In the genomic region with DNA sequence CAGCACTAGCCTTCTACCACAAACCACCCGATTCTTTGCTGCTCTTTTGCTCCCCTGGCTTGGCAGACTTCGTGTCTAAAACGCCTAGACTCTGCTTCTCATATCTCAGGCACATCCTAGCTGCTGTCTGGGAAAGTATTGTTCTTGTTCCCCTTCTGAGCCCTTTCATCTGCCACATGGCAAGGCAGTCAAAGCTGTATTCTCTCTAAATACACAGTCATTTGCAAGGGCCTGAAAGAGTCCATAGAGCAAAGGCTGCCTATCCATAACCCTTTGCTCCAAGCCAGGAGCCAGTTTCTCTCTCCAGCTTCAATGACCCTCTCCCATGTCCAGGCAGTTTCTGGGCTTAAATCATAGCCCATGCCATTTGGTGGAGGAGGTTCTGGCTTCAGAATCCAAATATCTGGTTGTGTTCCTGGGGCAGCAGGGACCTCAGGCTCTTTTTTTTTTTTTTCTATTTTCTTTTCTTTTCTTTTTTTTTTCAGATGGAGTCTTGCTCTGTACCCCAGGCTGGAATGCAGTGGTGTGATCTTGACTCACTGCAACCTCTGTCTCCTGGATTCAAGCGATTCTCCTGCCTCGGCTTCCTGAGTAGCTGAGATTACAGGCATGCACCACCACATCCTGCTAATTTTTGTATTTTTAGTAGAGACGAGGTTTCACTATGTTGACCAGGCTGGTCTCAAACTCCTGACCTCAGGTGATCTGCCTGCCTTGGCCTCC, we compare ENCODE assay signal across 1 cellular context.
TF ChIP-seq lines count a peak whose summit lies in the region.

No MANE protein-coding gene starts in this region.

TF ChIP-seq in HepG2, 621 proteins besides CTCF, POLR2A, EP300 and RAD21 (continued from another document and continues in another):
- TF ChIP-seq, protein P1, sequence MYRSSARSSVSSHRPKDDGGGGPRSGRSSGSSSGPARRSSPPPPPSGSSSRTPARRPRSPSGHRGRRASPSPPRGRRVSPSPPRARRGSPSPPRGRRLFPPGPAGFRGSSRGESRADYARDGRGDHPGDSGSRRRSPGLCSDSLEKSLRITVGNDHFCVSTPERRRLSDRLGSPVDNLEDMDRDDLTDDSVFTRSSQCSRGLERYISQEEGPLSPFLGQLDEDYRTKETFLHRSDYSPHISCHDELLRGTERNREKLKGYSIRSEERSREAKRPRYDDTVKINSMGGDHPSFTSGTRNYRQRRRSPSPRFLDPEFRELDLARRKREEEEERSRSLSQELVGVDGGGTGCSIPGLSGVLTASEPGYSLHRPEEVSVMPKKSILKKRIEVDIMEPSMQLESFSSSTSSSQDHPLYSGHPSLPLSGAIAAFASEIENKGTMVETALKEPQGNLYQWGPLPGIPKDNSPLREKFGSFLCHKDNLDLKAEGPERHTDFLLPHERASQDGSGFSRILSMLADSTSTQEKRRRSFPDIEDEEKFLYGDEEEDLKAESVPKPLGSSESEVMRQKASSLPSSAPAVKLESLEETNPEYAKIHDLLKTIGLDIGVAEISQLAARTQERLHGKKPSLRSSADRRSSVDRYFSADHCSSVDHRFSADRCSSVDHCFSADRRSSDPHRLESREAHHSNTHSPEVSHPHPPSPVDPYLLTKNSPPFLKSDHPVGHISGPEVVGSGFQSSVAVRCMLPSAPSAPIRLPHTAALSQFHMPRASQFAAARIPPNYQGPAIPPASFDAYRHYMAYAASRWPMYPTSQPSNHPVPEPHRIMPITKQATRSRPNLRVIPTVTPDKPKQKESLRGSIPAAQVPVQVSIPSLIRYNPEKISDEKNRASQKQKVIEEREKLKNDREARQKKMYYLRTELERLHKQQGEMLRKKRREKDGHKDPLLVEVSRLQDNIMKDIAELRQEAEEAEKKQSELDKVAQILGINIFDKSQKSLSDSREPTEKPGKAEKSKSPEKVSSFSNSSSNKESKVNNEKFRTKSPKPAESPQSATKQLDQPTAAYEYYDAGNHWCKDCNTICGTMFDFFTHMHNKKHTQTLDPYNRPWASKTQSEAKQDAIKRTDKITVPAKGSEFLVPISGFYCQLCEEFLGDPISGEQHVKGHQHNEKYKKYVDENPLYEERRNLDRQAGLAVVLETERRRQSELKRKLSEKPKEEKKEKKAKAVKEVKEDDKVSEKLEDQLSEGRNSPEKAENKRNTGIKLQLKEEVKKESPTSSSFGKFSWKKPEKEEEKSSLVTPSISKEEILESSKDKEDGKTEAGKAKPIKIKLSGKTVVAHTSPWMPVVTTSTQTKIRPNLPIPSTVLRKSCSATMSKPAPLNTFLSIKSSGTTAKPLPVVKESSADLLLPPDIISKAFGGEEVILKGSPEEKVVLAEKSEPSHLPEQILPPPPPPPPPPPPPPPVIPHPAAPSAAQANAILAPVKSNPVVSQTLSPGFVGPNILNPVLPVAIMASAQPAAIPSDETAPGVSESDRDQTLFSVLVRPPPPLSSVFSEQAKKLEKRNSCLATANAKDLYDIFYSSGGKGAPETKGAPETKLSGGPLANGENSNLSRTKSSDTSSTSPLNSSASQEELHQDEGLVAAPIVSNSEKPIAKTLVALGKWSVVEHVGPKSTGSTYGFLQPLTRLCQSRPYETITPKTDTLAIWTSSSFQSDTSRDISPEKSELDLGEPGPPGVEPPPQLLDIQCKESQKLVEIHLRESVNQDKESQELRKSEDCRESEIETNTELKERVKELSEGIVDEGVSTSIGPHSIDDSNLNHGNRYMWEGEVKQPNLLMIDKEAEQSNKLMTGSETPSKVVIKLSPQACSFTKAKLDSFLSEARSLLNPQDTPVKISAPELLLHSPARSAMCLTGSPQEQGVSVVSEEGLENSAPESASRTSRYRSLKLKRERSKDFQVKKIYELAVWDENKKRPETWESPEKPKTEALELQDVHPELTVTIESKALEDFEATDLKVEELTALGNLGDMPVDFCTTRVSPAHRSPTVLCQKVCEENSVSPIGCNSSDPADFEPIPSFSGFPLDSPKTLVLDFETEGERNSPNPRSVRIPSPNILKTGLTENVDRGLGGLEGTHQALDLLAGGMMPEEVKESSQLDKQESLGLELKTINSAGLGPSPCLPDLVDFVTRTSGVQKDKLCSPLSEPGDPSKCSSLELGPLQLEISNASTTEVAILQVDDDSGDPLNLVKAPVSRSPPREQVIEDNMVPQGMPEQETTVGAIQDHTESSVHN (CRISPR knock-in tag; IDR thresholded peaks at IDR 0.05) = no peak
- TF ChIP-seq BRCA1 (CRISPR knock-in tag; IDR thresholded peaks at IDR 0.05) (no peak), SMARCE1 (IDR thresholded peaks at IDR 0.05; ENCODE audit: borderline replicate concordance) (no peak), ZNF263 (CRISPR knock-in tag; IDR thresholded peaks at IDR 0.05) (no peak), REXO4 (CRISPR knock-in tag; IDR thresholded peaks at IDR 0.05; ENCODE audit: borderline replicate concordance) (no peak), ZNF644 (CRISPR knock-in tag; IDR thresholded peaks at IDR 0.05; ENCODE audit: low read depth) (no peak), ZKSCAN1 (IDR thresholded peaks at IDR 0.05; ENCODE audit: low read length) (no peak), NCOR1 (IDR thresholded peaks at IDR 0.05; ENCODE audit: borderline replicate concordance, low read length) (no peak; the same call in 1 of the 2 replicates), ZNF382 (CRISPR knock-in tag; IDR thresholded peaks at IDR 0.05; ENCODE audit: borderline replicate concordance) (no peak), CENPT (CRISPR knock-in tag; IDR thresholded peaks at IDR 0.05; ENCODE audit: low read depth) (no peak), ZNF652 (CRISPR knock-in tag; IDR thresholded peaks at IDR 0.05; ENCODE audit: borderline replicate concordance, low read depth) (no peak), YEATS4 (CRISPR knock-in tag; IDR thresholded peaks at IDR 0.05; ENCODE audit: borderline replicate concordance) (no peak), AHR (CRISPR knock-in tag; IDR thresholded peaks at IDR 0.05) (no peak), YEATS2 (CRISPR knock-in tag; IDR thresholded peaks at IDR 0.05; ENCODE audit: borderline replicate concordance) (no peak), NPAS2 (CRISPR knock-in tag; IDR thresholded peaks at IDR 0.05; ENCODE audit: borderline replicate concordance) (no peak), EHMT2 (IDR thresholded peaks at IDR 0.05; ENCODE audit: borderline replicate concordance, low read depth, low read length) (no peak), IRF2 (CRISPR knock-in tag; IDR thresholded peaks at IDR 0.05) (no peak), EZH2 (conservative IDR thresholded peaks at IDR 0.05; ENCODE audit: low read depth, low read length) (no peak), KAT8 (CRISPR knock-in tag; IDR thresholded peaks at IDR 0.05) (no peak), NFYB (CRISPR knock-in tag; IDR thresholded peaks at IDR 0.05) (no peak), POLR2G (IDR thresholded peaks at IDR 0.05; ENCODE audit: low read depth, low read length) (no peak), ZBTB21 (CRISPR knock-in tag; IDR thresholded peaks at IDR 0.05) (no peak)
- TF ChIP-seq, protein P2, sequence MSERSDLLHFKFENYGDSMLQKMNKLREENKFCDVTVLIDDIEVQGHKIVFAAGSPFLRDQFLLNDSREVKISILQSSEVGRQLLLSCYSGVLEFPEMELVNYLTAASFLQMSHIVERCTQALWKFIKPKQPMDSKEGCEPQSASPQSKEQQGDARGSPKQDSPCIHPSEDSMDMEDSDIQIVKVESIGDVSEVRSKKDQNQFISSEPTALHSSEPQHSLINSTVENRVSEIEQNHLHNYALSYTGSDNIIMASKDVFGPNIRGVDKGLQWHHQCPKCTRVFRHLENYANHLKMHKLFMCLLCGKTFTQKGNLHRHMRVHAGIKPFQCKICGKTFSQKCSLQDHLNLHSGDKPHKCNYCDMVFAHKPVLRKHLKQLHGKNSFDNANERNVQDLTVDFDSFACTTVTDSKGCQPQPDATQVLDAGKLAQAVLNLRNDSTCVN (CRISPR knock-in tag; IDR thresholded peaks at IDR 0.05; ENCODE audit: borderline replicate concordance) = no peak
- TF ChIP-seq, protein P3, sequence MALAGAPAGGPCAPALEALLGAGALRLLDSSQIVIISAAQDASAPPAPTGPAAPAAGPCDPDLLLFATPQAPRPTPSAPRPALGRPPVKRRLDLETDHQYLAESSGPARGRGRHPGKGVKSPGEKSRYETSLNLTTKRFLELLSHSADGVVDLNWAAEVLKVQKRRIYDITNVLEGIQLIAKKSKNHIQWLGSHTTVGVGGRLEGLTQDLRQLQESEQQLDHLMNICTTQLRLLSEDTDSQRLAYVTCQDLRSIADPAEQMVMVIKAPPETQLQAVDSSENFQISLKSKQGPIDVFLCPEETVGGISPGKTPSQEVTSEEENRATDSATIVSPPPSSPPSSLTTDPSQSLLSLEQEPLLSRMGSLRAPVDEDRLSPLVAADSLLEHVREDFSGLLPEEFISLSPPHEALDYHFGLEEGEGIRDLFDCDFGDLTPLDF (CRISPR knock-in tag; IDR thresholded peaks at IDR 0.05) = no peak
- TF ChIP-seq, protein P4, sequence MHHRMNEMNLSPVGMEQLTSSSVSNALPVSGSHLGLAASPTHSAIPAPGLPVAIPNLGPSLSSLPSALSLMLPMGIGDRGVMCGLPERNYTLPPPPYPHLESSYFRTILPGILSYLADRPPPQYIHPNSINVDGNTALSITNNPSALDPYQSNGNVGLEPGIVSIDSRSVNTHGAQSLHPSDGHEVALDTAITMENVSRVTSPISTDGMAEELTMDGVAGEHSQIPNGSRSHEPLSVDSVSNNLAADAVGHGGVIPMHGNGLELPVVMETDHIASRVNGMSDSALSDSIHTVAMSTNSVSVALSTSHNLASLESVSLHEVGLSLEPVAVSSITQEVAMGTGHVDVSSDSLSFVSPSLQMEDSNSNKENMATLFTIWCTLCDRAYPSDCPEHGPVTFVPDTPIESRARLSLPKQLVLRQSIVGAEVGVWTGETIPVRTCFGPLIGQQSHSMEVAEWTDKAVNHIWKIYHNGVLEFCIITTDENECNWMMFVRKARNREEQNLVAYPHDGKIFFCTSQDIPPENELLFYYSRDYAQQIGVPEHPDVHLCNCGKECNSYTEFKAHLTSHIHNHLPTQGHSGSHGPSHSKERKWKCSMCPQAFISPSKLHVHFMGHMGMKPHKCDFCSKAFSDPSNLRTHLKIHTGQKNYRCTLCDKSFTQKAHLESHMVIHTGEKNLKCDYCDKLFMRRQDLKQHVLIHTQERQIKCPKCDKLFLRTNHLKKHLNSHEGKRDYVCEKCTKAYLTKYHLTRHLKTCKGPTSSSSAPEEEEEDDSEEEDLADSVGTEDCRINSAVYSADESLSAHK (CRISPR knock-in tag; IDR thresholded peaks at IDR 0.05; ENCODE audit: borderline replicate concordance) = no peak
- TF ChIP-seq, protein P5, sequence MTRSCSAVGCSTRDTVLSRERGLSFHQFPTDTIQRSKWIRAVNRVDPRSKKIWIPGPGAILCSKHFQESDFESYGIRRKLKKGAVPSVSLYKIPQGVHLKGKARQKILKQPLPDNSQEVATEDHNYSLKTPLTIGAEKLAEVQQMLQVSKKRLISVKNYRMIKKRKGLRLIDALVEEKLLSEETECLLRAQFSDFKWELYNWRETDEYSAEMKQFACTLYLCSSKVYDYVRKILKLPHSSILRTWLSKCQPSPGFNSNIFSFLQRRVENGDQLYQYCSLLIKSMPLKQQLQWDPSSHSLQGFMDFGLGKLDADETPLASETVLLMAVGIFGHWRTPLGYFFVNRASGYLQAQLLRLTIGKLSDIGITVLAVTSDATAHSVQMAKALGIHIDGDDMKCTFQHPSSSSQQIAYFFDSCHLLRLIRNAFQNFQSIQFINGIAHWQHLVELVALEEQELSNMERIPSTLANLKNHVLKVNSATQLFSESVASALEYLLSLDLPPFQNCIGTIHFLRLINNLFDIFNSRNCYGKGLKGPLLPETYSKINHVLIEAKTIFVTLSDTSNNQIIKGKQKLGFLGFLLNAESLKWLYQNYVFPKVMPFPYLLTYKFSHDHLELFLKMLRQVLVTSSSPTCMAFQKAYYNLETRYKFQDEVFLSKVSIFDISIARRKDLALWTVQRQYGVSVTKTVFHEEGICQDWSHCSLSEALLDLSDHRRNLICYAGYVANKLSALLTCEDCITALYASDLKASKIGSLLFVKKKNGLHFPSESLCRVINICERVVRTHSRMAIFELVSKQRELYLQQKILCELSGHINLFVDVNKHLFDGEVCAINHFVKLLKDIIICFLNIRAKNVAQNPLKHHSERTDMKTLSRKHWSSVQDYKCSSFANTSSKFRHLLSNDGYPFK (CRISPR knock-in tag; IDR thresholded peaks at IDR 0.05; ENCODE audit: borderline replicate concordance) = no peak
- TF ChIP-seq, protein P6, sequence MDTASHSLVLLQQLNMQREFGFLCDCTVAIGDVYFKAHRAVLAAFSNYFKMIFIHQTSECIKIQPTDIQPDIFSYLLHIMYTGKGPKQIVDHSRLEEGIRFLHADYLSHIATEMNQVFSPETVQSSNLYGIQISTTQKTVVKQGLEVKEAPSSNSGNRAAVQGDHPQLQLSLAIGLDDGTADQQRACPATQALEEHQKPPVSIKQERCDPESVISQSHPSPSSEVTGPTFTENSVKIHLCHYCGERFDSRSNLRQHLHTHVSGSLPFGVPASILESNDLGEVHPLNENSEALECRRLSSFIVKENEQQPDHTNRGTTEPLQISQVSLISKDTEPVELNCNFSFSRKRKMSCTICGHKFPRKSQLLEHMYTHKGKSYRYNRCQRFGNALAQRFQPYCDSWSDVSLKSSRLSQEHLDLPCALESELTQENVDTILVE (CRISPR knock-in tag; IDR thresholded peaks at IDR 0.05) = no peak
- TF ChIP-seq, protein P7, sequence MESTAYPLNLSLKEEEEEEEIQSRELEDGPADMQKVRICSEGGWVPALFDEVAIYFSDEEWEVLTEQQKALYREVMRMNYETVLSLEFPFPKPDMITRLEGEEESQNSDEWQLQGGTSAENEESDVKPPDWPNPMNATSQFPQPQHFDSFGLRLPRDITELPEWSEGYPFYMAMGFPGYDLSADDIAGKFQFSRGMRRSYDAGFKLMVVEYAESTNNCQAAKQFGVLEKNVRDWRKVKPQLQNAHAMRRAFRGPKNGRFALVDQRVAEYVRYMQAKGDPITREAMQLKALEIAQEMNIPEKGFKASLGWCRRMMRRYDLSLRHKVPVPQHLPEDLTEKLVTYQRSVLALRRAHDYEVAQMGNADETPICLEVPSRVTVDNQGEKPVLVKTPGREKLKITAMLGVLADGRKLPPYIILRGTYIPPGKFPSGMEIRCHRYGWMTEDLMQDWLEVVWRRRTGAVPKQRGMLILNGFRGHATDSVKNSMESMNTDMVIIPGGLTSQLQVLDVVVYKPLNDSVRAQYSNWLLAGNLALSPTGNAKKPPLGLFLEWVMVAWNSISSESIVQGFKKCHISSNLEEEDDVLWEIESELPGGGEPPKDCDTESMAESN (CRISPR knock-in tag; conservative IDR thresholded peaks at IDR 0.05) = 0 out of 2 replicates have a peak, but pooled peaks have one; percentile 37
- TF ChIP-seq, protein P8, sequence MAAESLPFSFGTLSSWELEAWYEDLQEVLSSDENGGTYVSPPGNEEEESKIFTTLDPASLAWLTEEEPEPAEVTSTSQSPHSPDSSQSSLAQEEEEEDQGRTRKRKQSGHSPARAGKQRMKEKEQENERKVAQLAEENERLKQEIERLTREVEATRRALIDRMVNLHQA (CRISPR knock-in tag; IDR thresholded peaks at IDR 0.05) = no peak
- TF ChIP-seq, protein P9, sequence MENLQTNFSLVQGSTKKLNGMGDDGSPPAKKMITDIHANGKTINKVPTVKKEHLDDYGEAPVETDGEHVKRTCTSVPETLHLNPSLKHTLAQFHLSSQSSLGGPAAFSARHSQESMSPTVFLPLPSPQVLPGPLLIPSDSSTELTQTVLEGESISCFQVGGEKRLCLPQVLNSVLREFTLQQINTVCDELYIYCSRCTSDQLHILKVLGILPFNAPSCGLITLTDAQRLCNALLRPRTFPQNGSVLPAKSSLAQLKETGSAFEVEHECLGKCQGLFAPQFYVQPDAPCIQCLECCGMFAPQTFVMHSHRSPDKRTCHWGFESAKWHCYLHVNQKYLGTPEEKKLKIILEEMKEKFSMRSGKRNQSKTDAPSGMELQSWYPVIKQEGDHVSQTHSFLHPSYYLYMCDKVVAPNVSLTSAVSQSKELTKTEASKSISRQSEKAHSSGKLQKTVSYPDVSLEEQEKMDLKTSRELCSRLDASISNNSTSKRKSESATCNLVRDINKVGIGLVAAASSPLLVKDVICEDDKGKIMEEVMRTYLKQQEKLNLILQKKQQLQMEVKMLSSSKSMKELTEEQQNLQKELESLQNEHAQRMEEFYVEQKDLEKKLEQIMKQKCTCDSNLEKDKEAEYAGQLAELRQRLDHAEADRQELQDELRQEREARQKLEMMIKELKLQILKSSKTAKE (CRISPR knock-in tag; IDR thresholded peaks at IDR 0.05; ENCODE audit: borderline replicate concordance) = no peak
